In the genomic region with DNA sequence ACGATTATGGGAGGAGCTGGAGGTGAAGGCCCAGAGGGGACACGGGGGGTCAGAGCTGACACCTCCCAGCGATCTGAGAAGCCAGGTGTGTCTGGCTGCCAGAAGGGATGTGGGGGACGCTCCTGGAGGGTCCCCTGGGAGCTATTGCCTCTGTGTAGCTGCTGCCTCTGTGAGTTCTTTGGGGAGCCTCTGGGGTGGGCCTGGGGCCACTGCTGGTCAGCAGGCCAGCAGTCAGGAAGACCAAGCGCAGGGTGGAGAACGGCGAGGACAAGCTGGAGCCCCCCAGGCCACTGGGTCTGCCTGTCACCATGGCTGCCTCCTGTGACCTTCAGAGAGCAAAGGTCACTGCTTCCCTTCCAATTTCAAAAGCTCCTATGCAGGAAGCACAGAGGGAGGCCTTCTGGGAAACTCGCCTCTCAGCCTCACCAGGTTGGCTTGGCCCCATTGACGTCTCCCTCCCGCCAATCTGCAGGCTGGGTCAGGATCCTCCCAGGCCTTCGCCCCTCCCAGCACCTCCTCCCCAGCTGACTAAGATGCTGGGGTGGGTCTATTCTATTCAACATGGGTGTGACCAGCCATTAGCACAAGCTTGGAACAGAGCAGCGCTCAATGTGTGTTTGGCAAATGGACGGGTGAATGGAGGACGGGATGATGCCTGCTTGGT, we compare ENCODE assay signal across 26 cellular contexts.
DNase-seq lines count a peak whose midpoint lies in the region; ATAC-seq, FAIRE-seq and TF ChIP-seq lines count a peak whose summit lies in the region.
"Had no signal": no experiment of that assay in that cellular context is flagged by ENCODE, and none has a peak within 500 bp of the region (broad histone marks: within the 10 kb centered on the region; RNA-seq: fewer than 3 reads in every experiment).

No MANE protein-coding gene starts in this region.

- no peaks in the 10 kb centered on the region for H3K36me3 Mint-ChIP-seq in activated naive CD4-positive, alpha-beta T cell treated with anti-CD3 and anti-CD28 coated beads, Interleukin-2, amount 50 U/mL, for 24 hours
- H3K36me3 Mint-ChIP-seq in activated naive CD4-positive, alpha-beta T cell treated with anti-CD3 and anti-CD28 coated beads, Interleukin-2, amount 10 ng/mL, durations not matched to agents 7 days and 5 days = no peaks in the 10 kb centered on the region
- no peaks in the 10 kb centered on the region for H3K36me3 Mint-ChIP-seq in nephron progenitor cell (ENCODE audit: low read depth)
- H3K36me3 Mint-ChIP-seq: CD14-positive monocyte; CD8-positive, alpha-beta memory T cell had no signal

- no peaks in the 10 kb centered on the region for H3K9me3 Mint-ChIP-seq in activated naive CD4-positive, alpha-beta T cell treated with anti-CD3 and anti-CD28 coated beads, Interleukin-2, amount 50 U/mL, for 24 hours
- no peaks in the 10 kb centered on the region for H3K9me3 Mint-ChIP-seq in activated naive CD4-positive, alpha-beta T cell treated with anti-CD3 and anti-CD28 coated beads, Interleukin-2, amount 10 ng/mL, durations not matched to agents 7 days and 5 days
- no peaks in the 10 kb centered on the region for H3K9me3 Mint-ChIP-seq in nephron progenitor cell
- H3K9me3 Mint-ChIP-seq: CD8-positive, alpha-beta memory T cell had no signal

- FAIRE-seq in RCC 7860 (lab: Jason Lieb, UNC) = no peak
- FAIRE-seq: H1 had no signal

- ATAC-seq in GM18870 (IDR thresholded peaks at IDR 0.05; ENCODE audit: unreplicated experiment) = no peak

- no peak for DNase-seq in activated naive CD4-positive, alpha-beta T cell treated with anti-CD3 and anti-CD28 coated beads, Interleukin-2, amount 10 ng/mL, durations not matched to agents 7 days and 5 days
- DNase-seq in epithelial cell of esophagus (ENCODE audit: low read depth) (peak; percentile 26), nephron progenitor cell (no peak), RCC 7860 (ENCODE audit: low spot score) (no peak), DMS114 treated with DMSO at 0.1 percent for 48 hours (lab: John Stamatoyannopoulos, UW; ENCODE audit: unreplicated experiment) (no peak)
- no peak for DNase-seq in activated CD4-positive, CD25-positive, alpha-beta regulatory T cell (lab: John Stamatoyannopoulos, UW)
- DNase-seq: 8988T; ACHN; BE2C; Calu3; CD8-positive, alpha-beta memory T cell; DMS153; HCEC 1CT; Kasumi-1; NCI-H1092 treated with DMSO at 0.1 percent for 48 hours; NCI-H1694; NCI-H2029 treated with DMSO at 0.1 percent for 48 hours; NCI-H446 treated with DMSO at 0.1 percent for 48 hours; NCI-H526; PC-9; RPMI8226; SHP77 had no signal

- H3K27me3 Mint-ChIP-seq in activated naive CD4-positive, alpha-beta T cell treated with anti-CD3 and anti-CD28 coated beads, Interleukin-2, amount 50 U/mL, for 24 hours = no peaks in the 10 kb centered on the region
- peaks cover 26% of the 10 kb centered on the region for H3K27me3 Mint-ChIP-seq in activated naive CD4-positive, alpha-beta T cell treated with anti-CD3 and anti-CD28 coated beads, Interleukin-2, amount 10 ng/mL, durations not matched to agents 7 days and 5 days
- peaks cover 13% of the 10 kb centered on the region for H3K27me3 Mint-ChIP-seq in nephron progenitor cell (ENCODE audit: low read depth, poor library complexity)

- no peak overlapping the region for H3K4me3 ChIP-seq in epithelial cell of esophagus (ENCODE audit: low read length)
- H3K4me3 ChIP-seq: PC-9 had no signal

- CTCF ChIA-PET in activated naive CD4-positive, alpha-beta T cell treated with anti-CD3 and anti-CD28 coated beads, Interleukin-2, amount 10 ng/mL, durations not matched to agents 7 days and 5 days (lab: Charles Lee) = no interaction called here

- TF ChIP-seq CTCF in epithelial cell of esophagus (IDR thresholded peaks at IDR 0.05; ENCODE audit: insufficient read depth, low read depth, low read length, missing control alignments) = no peak
- no peak for TF ChIP-seq CTCF in nephron progenitor cell (IDR thresholded peaks at IDR 0.05)

- H3K27ac Mint-ChIP-seq in activated naive CD4-positive, alpha-beta T cell treated with anti-CD3 and anti-CD28 coated beads, Interleukin-2, amount 50 U/mL, for 24 hours = peak overlapping the region; percentile 1
- no peak overlapping the region for H3K27ac Mint-ChIP-seq in activated naive CD4-positive, alpha-beta T cell treated with anti-CD3 and anti-CD28 coated beads, Interleukin-2, amount 10 ng/mL, durations not matched to agents 7 days and 5 days
- peak overlapping the region; percentile 80 for H3K27ac Mint-ChIP-seq in nephron progenitor cell
- H3K27ac Mint-ChIP-seq: CD8-positive, alpha-beta memory T cell had no signal

- H3K4me1 Mint-ChIP-seq in activated naive CD4-positive, alpha-beta T cell treated with anti-CD3 and anti-CD28 coated beads, Interleukin-2, amount 50 U/mL, for 24 hours = no peaks in the 10 kb centered on the region
- H3K4me1 Mint-ChIP-seq in activated naive CD4-positive, alpha-beta T cell treated with anti-CD3 and anti-CD28 coated beads, Interleukin-2, amount 10 ng/mL, durations not matched to agents 7 days and 5 days = no peaks in the 10 kb centered on the region
- no peaks in the 10 kb centered on the region for H3K4me1 Mint-ChIP-seq in nephron progenitor cell
- H3K4me1 Mint-ChIP-seq: CD14-positive monocyte; CD8-positive, alpha-beta memory T cell had no signal

- no peak overlapping the region for H3K4me3 Mint-ChIP-seq in activated naive CD4-positive, alpha-beta T cell treated with anti-CD3 and anti-CD28 coated beads, Interleukin-2, amount 50 U/mL, for 24 hours
- no peak overlapping the region for H3K4me3 Mint-ChIP-seq in activated naive CD4-positive, alpha-beta T cell treated with anti-CD3 and anti-CD28 coated beads, Interleukin-2, amount 10 ng/mL, durations not matched to agents 7 days and 5 days
- no peak overlapping the region for H3K4me3 Mint-ChIP-seq in nephron progenitor cell
- H3K4me3 Mint-ChIP-seq: CD14-positive monocyte; CD8-positive, alpha-beta memory T cell had no signal
